1 cellular context compared by ENCODE assay signal in the genomic region with DNA sequence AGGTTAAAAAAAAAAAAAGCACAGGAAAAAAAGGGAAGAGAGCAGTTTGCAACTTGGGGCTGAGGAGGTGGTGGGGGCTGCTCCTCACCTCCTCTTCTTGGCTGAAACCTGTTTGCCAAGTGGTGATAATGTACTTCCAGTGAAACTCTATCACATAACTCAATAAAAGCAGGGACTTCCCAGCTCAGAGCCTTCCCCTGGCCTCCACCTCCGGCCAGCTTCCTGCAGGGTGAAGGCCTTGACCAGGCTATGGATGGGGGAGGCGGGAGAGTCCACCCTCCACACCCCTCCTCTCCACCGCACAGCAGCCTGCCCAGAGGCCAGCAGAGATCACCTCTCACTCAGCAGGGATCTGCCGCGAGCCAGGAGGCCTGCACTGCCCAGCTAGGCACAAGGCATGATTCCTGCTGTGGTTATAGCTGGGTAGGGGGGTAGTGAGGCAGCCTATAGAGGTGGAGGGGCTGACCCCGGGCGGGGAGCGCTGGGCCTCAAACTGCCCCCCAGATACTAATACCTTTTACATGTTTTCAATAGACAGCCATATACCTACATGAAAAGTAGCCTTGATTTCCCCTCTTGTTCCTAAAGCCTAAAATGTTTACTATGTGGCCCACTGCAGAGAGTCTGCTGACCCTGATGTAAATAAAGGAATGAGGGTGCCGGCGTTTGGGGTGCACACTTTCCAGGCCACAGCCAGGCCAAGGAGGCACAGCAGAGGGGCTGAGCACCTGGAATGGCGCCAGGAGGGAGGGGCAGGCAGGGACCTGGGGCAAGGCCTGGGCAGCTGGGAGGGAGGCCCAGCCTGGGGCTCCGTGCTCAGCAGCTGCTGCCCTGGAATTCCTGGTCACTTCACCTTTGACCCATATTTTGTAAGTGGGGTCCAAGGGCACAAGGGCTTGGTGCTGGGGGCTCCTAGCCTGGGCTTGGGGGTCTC.
TF ChIP-seq lines count a peak whose summit lies in the region.

No MANE protein-coding gene starts in this region.

TF ChIP-seq in HepG2, 621 proteins besides CTCF, POLR2A, EP300 and RAD21 (continued from another document and continues in another):
- TF ChIP-seq, protein P1, sequence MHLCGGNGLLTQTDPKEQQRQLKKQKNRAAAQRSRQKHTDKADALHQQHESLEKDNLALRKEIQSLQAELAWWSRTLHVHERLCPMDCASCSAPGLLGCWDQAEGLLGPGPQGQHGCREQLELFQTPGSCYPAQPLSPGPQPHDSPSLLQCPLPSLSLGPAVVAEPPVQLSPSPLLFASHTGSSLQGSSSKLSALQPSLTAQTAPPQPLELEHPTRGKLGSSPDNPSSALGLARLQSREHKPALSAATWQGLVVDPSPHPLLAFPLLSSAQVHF (CRISPR knock-in tag; IDR thresholded peaks at IDR 0.05) = no peak
- TF ChIP-seq NCOA5 (CRISPR knock-in tag; IDR thresholded peaks at IDR 0.05) (no peak), HOXA7 (CRISPR knock-in tag; IDR thresholded peaks at IDR 0.05) (no peak), TCF7 (IDR thresholded peaks at IDR 0.05; ENCODE audit: low read depth) (no peak), REPIN1 (CRISPR knock-in tag; IDR thresholded peaks at IDR 0.05; ENCODE audit: borderline replicate concordance, low read depth) (peak; percentile 41; the same call in 1 of the 2 replicates), ZSCAN30 (CRISPR knock-in tag; IDR thresholded peaks at IDR 0.05) (no peak), ZNF333 (CRISPR knock-in tag; IDR thresholded peaks at IDR 0.05; ENCODE audit: borderline replicate concordance) (no peak), ZIK1 (CRISPR knock-in tag; IDR thresholded peaks at IDR 0.05; ENCODE audit: borderline replicate concordance, low read depth) (no peak), ELK4 (CRISPR knock-in tag; IDR thresholded peaks at IDR 0.05; ENCODE audit: borderline replicate concordance) (no peak), LBX2 (CRISPR knock-in tag; IDR thresholded peaks at IDR 0.05; ENCODE audit: borderline replicate concordance) (no peak), ZNF878 (CRISPR knock-in tag; IDR thresholded peaks at IDR 0.05) (peak; percentile 55; the same call in 1 of the 2 replicates), ZFP62 (CRISPR knock-in tag; IDR thresholded peaks at IDR 0.05) (no peak), TMF1 (CRISPR knock-in tag; IDR thresholded peaks at IDR 0.05; ENCODE audit: low read depth) (no peak), MEIS1 (CRISPR knock-in tag; IDR thresholded peaks at IDR 0.05; ENCODE audit: borderline replicate concordance) (peak; percentile 75; the same call in 1 of the 2 replicates), BRCA1 (CRISPR knock-in tag; IDR thresholded peaks at IDR 0.05) (no peak), SRY (CRISPR knock-in tag; IDR thresholded peaks at IDR 0.05) (peak; percentile 44; the same call in 1 of the 2 replicates), MED13 (CRISPR knock-in tag; IDR thresholded peaks at IDR 0.05) (0 out of 2 replicates have a peak, but pooled peaks have one; percentile 34), NFRKB (IDR thresholded peaks at IDR 0.05) (no peak), ZNF761 (CRISPR knock-in tag; conservative IDR thresholded peaks at IDR 0.05) (peak; percentile 17; the same call in 1 of the 2 replicates), PCBP2 (optimal IDR thresholded peaks at IDR 0.05; ENCODE audit: low read depth, low read length, poor library complexity, severe bottlenecking) (no peak), EEA1 (CRISPR knock-in tag; IDR thresholded peaks at IDR 0.05; ENCODE audit: borderline replicate concordance) (no peak), SMAD9 (CRISPR knock-in tag; IDR thresholded peaks at IDR 0.05) (no peak), ZNF296 (CRISPR knock-in tag; conservative IDR thresholded peaks at IDR 0.05) (peak; percentile 64; the same call in 1 of the 2 replicates), SRSF1 (optimal IDR thresholded peaks at IDR 0.05; ENCODE audit: low read depth, low read length) (no peak), POLR2AphosphoS2 (IDR thresholded peaks at IDR 0.05; ENCODE audit: low read depth, low read length) (no peak), ATF7-NPFF (CRISPR knock-in tag; IDR thresholded peaks at IDR 0.05; ENCODE audit: low read depth) (no peak)
- TF ChIP-seq, protein P2, sequence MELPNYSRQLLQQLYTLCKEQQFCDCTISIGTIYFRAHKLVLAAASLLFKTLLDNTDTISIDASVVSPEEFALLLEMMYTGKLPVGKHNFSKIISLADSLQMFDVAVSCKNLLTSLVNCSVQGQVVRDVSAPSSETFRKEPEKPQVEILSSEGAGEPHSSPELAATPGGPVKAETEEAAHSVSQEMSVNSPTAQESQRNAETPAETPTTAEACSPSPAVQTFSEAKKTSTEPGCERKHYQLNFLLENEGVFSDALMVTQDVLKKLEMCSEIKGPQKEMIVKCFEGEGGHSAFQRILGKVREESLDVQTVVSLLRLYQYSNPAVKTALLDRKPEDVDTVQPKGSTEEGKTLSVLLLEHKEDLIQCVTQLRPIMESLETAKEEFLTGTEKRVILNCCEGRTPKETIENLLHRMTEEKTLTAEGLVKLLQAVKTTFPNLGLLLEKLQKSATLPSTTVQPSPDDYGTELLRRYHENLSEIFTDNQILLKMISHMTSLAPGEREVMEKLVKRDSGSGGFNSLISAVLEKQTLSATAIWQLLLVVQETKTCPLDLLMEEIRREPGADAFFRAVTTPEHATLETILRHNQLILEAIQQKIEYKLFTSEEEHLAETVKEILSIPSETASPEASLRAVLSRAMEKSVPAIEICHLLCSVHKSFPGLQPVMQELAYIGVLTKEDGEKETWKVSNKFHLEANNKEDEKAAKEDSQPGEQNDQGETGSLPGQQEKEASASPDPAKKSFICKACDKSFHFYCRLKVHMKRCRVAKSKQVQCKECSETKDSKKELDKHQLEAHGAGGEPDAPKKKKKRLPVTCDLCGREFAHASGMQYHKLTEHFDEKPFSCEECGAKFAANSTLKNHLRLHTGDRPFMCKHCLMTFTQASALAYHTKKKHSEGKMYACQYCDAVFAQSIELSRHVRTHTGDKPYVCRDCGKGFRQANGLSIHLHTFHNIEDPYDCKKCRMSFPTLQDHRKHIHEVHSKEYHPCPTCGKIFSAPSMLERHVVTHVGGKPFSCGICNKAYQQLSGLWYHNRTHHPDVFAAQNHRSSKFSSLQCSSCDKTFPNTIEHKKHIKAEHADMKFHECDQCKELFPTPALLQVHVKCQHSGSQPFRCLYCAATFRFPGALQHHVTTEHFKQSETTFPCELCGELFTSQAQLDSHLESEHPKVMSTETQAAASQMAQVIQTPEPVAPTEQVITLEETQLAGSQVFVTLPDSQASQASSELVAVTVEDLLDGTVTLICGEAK (IDR thresholded peaks at IDR 0.05) = no peak
- TF ChIP-seq, protein P2 (CRISPR knock-in tag; IDR thresholded peaks at IDR 0.05) = 0 out of 2 replicates have a peak, but pooled peaks have one; percentile 60
- TF ChIP-seq, protein P3, sequence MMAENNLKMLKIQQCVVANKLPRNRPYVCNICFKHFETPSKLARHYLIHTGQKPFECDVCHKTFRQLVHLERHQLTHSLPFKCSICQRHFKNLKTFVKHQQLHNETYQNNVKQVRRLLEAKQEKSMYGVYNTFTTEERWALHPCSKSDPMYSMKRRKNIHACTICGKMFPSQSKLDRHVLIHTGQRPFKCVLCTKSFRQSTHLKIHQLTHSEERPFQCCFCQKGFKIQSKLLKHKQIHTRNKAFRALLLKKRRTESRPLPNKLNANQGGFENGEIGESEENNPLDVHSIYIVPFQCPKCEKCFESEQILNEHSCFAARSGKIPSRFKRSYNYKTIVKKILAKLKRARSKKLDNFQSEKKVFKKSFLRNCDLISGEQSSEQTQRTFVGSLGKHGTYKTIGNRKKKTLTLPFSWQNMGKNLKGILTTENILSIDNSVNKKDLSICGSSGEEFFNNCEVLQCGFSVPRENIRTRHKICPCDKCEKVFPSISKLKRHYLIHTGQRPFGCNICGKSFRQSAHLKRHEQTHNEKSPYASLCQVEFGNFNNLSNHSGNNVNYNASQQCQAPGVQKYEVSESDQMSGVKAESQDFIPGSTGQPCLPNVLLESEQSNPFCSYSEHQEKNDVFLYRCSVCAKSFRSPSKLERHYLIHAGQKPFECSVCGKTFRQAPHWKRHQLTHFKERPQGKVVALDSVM (CRISPR knock-in tag; IDR thresholded peaks at IDR 0.05) = peak; percentile 94
- TF ChIP-seq, protein P4, sequence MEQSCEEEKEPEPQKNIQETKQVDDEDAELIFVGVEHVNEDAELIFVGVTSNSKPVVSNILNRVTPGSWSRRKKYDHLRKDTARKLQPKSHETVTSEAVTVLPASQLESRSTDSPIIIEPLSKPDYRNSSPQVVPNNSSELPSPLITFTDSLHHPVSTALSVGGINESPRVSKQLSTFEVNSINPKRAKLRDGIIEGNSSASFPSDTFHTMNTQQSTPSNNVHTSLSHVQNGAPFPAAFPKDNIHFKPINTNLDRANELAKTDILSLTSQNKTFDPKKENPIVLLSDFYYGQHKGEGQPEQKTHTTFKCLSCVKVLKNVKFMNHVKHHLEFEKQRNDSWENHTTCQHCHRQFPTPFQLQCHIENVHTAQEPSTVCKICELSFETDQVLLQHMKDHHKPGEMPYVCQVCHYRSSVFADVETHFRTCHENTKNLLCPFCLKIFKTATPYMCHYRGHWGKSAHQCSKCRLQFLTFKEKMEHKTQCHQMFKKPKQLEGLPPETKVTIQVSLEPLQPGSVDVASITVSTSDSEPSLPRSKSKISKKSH (CRISPR knock-in tag; IDR thresholded peaks at IDR 0.05; ENCODE audit: borderline replicate concordance) = 0 out of 2 replicates have a peak, but pooled peaks have one; percentile 49
- TF ChIP-seq, protein P5, sequence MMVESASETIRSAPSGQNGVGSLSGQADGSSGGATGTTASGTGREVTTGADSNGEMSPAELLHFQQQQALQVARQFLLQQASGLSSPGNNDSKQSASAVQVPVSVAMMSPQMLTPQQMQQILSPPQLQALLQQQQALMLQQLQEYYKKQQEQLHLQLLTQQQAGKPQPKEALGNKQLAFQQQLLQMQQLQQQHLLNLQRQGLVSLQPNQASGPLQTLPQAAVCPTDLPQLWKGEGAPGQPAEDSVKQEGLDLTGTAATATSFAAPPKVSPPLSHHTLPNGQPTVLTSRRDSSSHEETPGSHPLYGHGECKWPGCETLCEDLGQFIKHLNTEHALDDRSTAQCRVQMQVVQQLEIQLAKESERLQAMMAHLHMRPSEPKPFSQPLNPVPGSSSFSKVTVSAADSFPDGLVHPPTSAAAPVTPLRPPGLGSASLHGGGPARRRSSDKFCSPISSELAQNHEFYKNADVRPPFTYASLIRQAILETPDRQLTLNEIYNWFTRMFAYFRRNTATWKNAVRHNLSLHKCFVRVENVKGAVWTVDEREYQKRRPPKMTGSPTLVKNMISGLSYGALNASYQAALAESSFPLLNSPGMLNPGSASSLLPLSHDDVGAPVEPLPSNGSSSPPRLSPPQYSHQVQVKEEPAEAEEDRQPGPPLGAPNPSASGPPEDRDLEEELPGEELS (CRISPR knock-in tag; IDR thresholded peaks at IDR 0.05) = no peak; the same call in 1 of the 2 replicates
